9 cellular contexts compared by ENCODE assay signal in genomic region chr1:31396633-31397351, GRCh38. TPM values are rescaled to one million over a fixed set of nuclear protein-coding genes. Genes with fewer than 3 reads are reported as not detected.
DNase-seq lines count a peak whose midpoint lies in the region; ATAC-seq, FAIRE-seq and TF ChIP-seq lines count a peak whose summit lies in the region.
"Had no signal": no experiment of that assay in that cellular context is flagged by ENCODE, and none has a peak within 500 bp of the region (broad histone marks: within the 10 kb centered on the region; RNA-seq: fewer than 3 reads in every experiment).

No MANE protein-coding gene starts in this region.

- H3K9me1 ChIP-seq in K562 (ENCODE audit: control insufficient read depth, insufficient read depth, low read length): no peaks in the 10 kb centered on the region

- no peaks in the 10 kb centered on the region for H3K36me3 Mint-ChIP-seq in nephron (ENCODE audit: low read depth)
- H3K36me3 Mint-ChIP-seq in activated CD4-positive, alpha-beta T cell treated with anti-CD3 and anti-CD28 coated beads, Interleukin-2, amount 10 ng/mL, durations not matched to agents 7 days and 5 days (ENCODE audit: low read depth): no peaks in the 10 kb centered on the region
- H3K36me3 Mint-ChIP-seq: stimulated activated memory B cell treated with anti-CD40 and anti-IgM and Interleukin-4, amounts not matched to agents 10 μg/mL and 1 μg/mL and 100 μg/mL, for 72 hours had no signal

- no peaks in the 10 kb centered on the region for H4K20me1 ChIP-seq in MM.1S (ENCODE audit: insufficient read depth, low read length)
- H4K20me1 ChIP-seq in K562 (replicated peaks; ENCODE audit: control insufficient read depth, insufficient read depth, low read length): 0 out of 2 replicates have a peak, but pooled peaks cover 10% of the 10 kb centered on the region

- CTCF ChIA-PET in K562 (lab: Yijun Ruan, JAX; ENCODE audit: low intra/inter-chr PET ratio) (interaction anchor here (0.8 to 4.2 kb wide), 4 partner anchors 9 to 152 kb away, joined by 3 to 52 read pairs (median 4); no protein-coding TSS in a partner anchor), HEK293T (lab: Yijun Ruan, JAX) (interaction anchor here (0.6 to 4.0 kb wide), 4 partner anchors 9 to 459 kb away, joined by 3 to 44 read pairs (median 13); no protein-coding TSS in a partner anchor)
- CTCF ChIA-PET in activated CD4-positive, alpha-beta T cell treated with anti-CD3 and anti-CD28 coated beads, Interleukin-2, amount 10 ng/mL, durations not matched to agents 7 days and 5 days (lab: Charles Lee): interaction anchor here (0.6 to 4.5 kb wide), 2 partner anchors 153 to 308 kb away, joined by 3 to 24 read pairs; no protein-coding TSS in a partner anchor

- H3K9ac ChIP-seq in MM.1S (ENCODE audit: low read length) (no peak overlapping the region), K562 (ENCODE audit: insufficient read depth in 1 of 2, low read depth in 2 of 2, low read length in 2 of 2) (no peak overlapping the region)

- peaks cover 9% of the 10 kb centered on the region; the same call in 1 of the 2 replicates for H3F3A ChIP-seq in MM.1S (ENCODE audit: insufficient read depth, low read length)

- H2AFZ ChIP-seq in MM.1S (ENCODE audit: low read length): no peak overlapping the region
- H2AFZ ChIP-seq in K562 (ENCODE audit: low read depth, low read length): no peak overlapping the region

- in situ Hi-C loops in K562 (cut with MboI): no loop called here

- no peaks in the 10 kb centered on the region for H3K9me3 Mint-ChIP-seq in nephron
- H3K9me3 Mint-ChIP-seq in activated CD4-positive, alpha-beta T cell treated with anti-CD3 and anti-CD28 coated beads, Interleukin-2, amount 10 ng/mL, durations not matched to agents 7 days and 5 days: no peaks in the 10 kb centered on the region
- H3K9me3 Mint-ChIP-seq: stimulated activated memory B cell treated with anti-CD40 and anti-IgM and Interleukin-4, amounts not matched to agents 10 μg/mL and 1 μg/mL and 100 μg/mL, for 72 hours had no signal

- H3K79me2 ChIP-seq in MM.1S (ENCODE audit: low read length) (no peaks in the 10 kb centered on the region), K562 (ENCODE audit: control insufficient read depth, insufficient read depth, low read length) (no peaks in the 10 kb centered on the region)

- no peak overlapping the region for H3K4me3 Mint-ChIP-seq in nephron
- H3K4me3 Mint-ChIP-seq in activated CD4-positive, alpha-beta T cell treated with anti-CD3 and anti-CD28 coated beads, Interleukin-2, amount 10 ng/mL, durations not matched to agents 7 days and 5 days: no peak overlapping the region
- H3K4me3 Mint-ChIP-seq: stimulated activated memory B cell treated with anti-CD40 and anti-IgM and Interleukin-4, amounts not matched to agents 10 μg/mL and 1 μg/mL and 100 μg/mL, for 72 hours had no signal

- H3K9me3 ChIP-seq in MM.1S (replicated peaks; ENCODE audit: insufficient read depth, low read length) (no peaks in the 10 kb centered on the region), K562 (replicated peaks; ENCODE audit: control insufficient read depth, insufficient read depth, low read depth, low read length) (no peaks in the 10 kb centered on the region; the same call in 1 of the 2 replicates)

- no peak overlapping the region for H3K27ac ChIP-seq in MM.1S (ENCODE audit: low read length)
- H3K27ac ChIP-seq in K562 (ENCODE audit: extremely low read depth, low read depth, low read length): no peak overlapping the region

- intact Hi-C loops in K562 (cut with micrococcal nuclease): loop anchor here (1.0 to 10.0 kb wide), 3 partner anchors 26 to 212 kb away; no protein-coding TSS in a partner anchor

- TF ChIP-seq EP300 in K562 (IDR thresholded peaks at IDR 0.05; ENCODE audit: low read length): no peak

- no peaks in the 10 kb centered on the region for H3K27me3 ChIP-seq in MM.1S (replicated peaks; ENCODE audit: insufficient read depth, low read length)
- H3K27me3 ChIP-seq in K562 (ENCODE audit: control insufficient read depth in 2 of 2, insufficient read depth in 2 of 2, low read length in 2 of 2): peaks cover 5 to 8% of the 10 kb centered on the region in 2 experiments; a peak in 3 of 5 replicates

- no peaks in the 10 kb centered on the region for H3K36me3 ChIP-seq in MM.1S (replicated peaks; ENCODE audit: insufficient read depth, low read length)
- H3K36me3 ChIP-seq in K562 (ENCODE audit: control insufficient read depth, insufficient read depth, low read length): no peaks in the 10 kb centered on the region

- FAIRE-seq in K562 (lab: Jason Lieb, UNC): peak; percentile 74

- peak; percentile 45 for TF ChIP-seq CTCF in MM.1S (IDR thresholded peaks at IDR 0.05; ENCODE audit: low read length)
- TF ChIP-seq CTCF in K562 (IDR thresholded peaks at IDR 0.05 in 2 of 3, conservative IDR thresholded peaks at IDR 0.05 in 1 of 3; ENCODE audit: insufficient read depth in 2 of 3, low read depth in 1 of 3, low read length in 3 of 3): peak; percentile 66 to 75 (median 67)
- peak in 2 of 3 experiments; percentile 23 to 27 for TF ChIP-seq CTCF in nephron (IDR thresholded peaks at IDR 0.05; ENCODE audit: unreplicated experiment in 3 of 3)

- TF ChIP-seq RAD21 in K562 (CRISPR knock-in tag; conservative IDR thresholded peaks at IDR 0.05 in 1 of 2, IDR thresholded peaks at IDR 0.05 in 1 of 2): peak; percentile 62 to 85

- H3K27me3 Mint-ChIP-seq in nephron (ENCODE audit: low read depth): peaks cover 20% of the 10 kb centered on the region
- H3K27me3 Mint-ChIP-seq in activated CD4-positive, alpha-beta T cell treated with anti-CD3 and anti-CD28 coated beads, Interleukin-2, amount 10 ng/mL, durations not matched to agents 7 days and 5 days: no peaks in the 10 kb centered on the region
- H3K27me3 Mint-ChIP-seq: stimulated activated memory B cell treated with anti-CD40 and anti-IgM and Interleukin-4, amounts not matched to agents 10 μg/mL and 1 μg/mL and 100 μg/mL, for 72 hours had no signal

- WGBS in K562 (ENCODE audit: insufficient coverage, low coverage, missing lambda C conversion rate): 14% methylated on average over 3 of the region's 3 CpGs

- H3K4me3 ChIP-seq in MM.1S (ENCODE audit: low read length) (no peak overlapping the region), K562 (no peak overlapping the region)

- H3K4me1 ChIP-seq in MM.1S (ENCODE audit: low read length) (0 out of 2 replicates have a peak, but pooled peaks cover 3% of the 10 kb centered on the region), K562 (replicated peaks in 1 of 2; ENCODE audit: control insufficient read depth in 2 of 2, insufficient read depth in 2 of 2, low read length in 2 of 2) (peaks cover 8 to 12% of the 10 kb centered on the region in 2 experiments; a peak in 4 of 5 replicates)

- POLR2A ChIA-PET in K562 (lab: Yijun Ruan, JAX): interaction anchor here (0.6 to 1.4 kb wide), 4 partner anchors 9 to 54 kb away, joined by 3 to 5 read pairs (median 4); no protein-coding TSS in a partner anchor
- POLR2A ChIA-PET in HEK293T (lab: Yijun Ruan, JAX): interaction anchor here (1.2 kb wide), 1 partner anchor 25 kb away, joined by 3 read pairs; no protein-coding TSS in a partner anchor
- POLR2A ChIA-PET in activated CD4-positive, alpha-beta T cell treated with anti-CD3 and anti-CD28 coated beads, Interleukin-2, amount 10 ng/mL, durations not matched to agents 7 days and 5 days (lab: Charles Lee): no interaction called here

- no peak overlapping the region for H3K27ac Mint-ChIP-seq in nephron
- no peak overlapping the region for H3K27ac Mint-ChIP-seq in activated CD4-positive, alpha-beta T cell treated with anti-CD3 and anti-CD28 coated beads, Interleukin-2, amount 10 ng/mL, durations not matched to agents 7 days and 5 days
- H3K27ac Mint-ChIP-seq: stimulated activated memory B cell treated with anti-CD40 and anti-IgM and Interleukin-4, amounts not matched to agents 10 μg/mL and 1 μg/mL and 100 μg/mL, for 72 hours had no signal

- H3K4me2 ChIP-seq in MM.1S (ENCODE audit: low read depth, low read length): no peak overlapping the region
- H3K4me2 ChIP-seq in K562 (ENCODE audit: insufficient read depth, low read length): no peak overlapping the region

- no peaks in the 10 kb centered on the region for H3K9me2 ChIP-seq in MM.1S (replicated peaks; ENCODE audit: insufficient read depth, low read length)

- H3K4me1 Mint-ChIP-seq in nephron: no peaks in the 10 kb centered on the region
- H3K4me1 Mint-ChIP-seq in activated CD4-positive, alpha-beta T cell treated with anti-CD3 and anti-CD28 coated beads, Interleukin-2, amount 10 ng/mL, durations not matched to agents 7 days and 5 days: peaks cover 16% of the 10 kb centered on the region

- 0 out of 3 replicates have a peak, but pooled peaks have one; percentile 25 for ATAC-seq in K562
- ATAC-seq: stimulated activated memory B cell treated with anti-CD40 and anti-IgM and Interleukin-4, amounts not matched to agents 10 μg/mL and 1 μg/mL and 100 μg/mL, for 72 hours had no signal

- TF ChIP-seq POLR2A in K562 (conservative IDR thresholded peaks at IDR 0.05): no peak

- DNase-seq in GM04503 (ENCODE audit: low read depth): peak; percentile 98
- DNase-seq in MM.1S: no peak
- peak in 2 of 4 experiments; percentile 40 to 41 for DNase-seq in K562 (ENCODE audit: extremely low read depth in 1 of 4, low spot score in 3 of 4)
- DNase-seq in NCI-H2227 treated with DMSO at 0.1 percent for 48 hours (lab: John Stamatoyannopoulos, UW): no peak
- no peak for DNase-seq in HEK293T (ENCODE audit: extremely low spot score)
- no peak for DNase-seq in activated CD4-positive, alpha-beta T cell treated with anti-CD3 and anti-CD28 coated beads, Interleukin-2, amount 10 ng/mL, durations not matched to agents 7 days and 5 days
- no peak for DNase-seq in RPMI8226

- BruUV-seq in K562 (replicated peaks; lab: Mats Ljungman, UMichigan): no TSS peak

RNA-seq across cellular contexts. Expression of gene SERINC2, which starts 16.2 kb away (rescaled TPM):
- total RNA-seq in K562 (2011; cell fraction: chromatin; rRNA removed; ENCODE audit: low replicate concordance): 1.7 and 5.6 TPM in 2 replicates
- 5.8 and 6.4 TPM in 2 replicates for total RNA-seq in K562 (2011; cell fraction: nucleolus; rRNA removed)
- 5.9 and 7.2 TPM in 2 replicates for total RNA-seq in K562 (2011; cell fraction: nucleoplasm; rRNA removed)
- total RNA-seq in K562 (2014; rRNA removed): 0.45 TPM in 1 of 2 replicates, not detected in the other
- 0.10 and 0.15 TPM in 2 replicates for total RNA-seq in K562 (2014; rRNA removed; fragmentation: Illumina TruSeq; extraction: Trizol)
- total RNA-seq in K562 (2015; rRNA removed; fragmentation: Illumina TruSeq; extraction: Trizol): 0.22 and 0.23 TPM in 2 replicates
- 1.2 and 1.5 TPM in 2 replicates for total RNA-seq in K562 (2021)
- polyA plus RNA-seq in K562 (2011; rRNA removed): 0.88 and 1.0 TPM in 2 replicates
- 1.7 and 4.1 TPM in 2 replicates for polyA plus RNA-seq in K562 (2011; cell fraction: cytosol; rRNA removed)
- polyA plus RNA-seq in K562 (2011; cell fraction: nucleus; rRNA removed): 1.5 and 2.4 TPM in 2 replicates
- 0.76 and 3.3 TPM in 2 replicates for polyA plus RNA-seq in K562 (2012)
- 0.70 and 1.2 TPM in 2 replicates for polyA plus RNA-seq in K562 (2014; fragmentation: Illumina TruSeq; extraction: Trizol)
- polyA plus RNA-seq in K562 (2014; fragmentation: Nextera tagmentation; extraction: Ambion mirVana): under 1 TPM in 1 of 2 experiments, not detected in 1; 0.07 TPM
- polyA plus RNA-seq in K562 (2014; rRNA removed): 1.0 and 1.8 TPM in 2 replicates
- polyA minus RNA-seq in K562 (2011; rRNA and poly(A)+ RNA removed): 0.21 and 0.63 TPM in 2 replicates
- 0.73 and 0.95 TPM in 2 replicates for polyA minus RNA-seq in K562 (2011; cell fraction: cytosol; rRNA and poly(A)+ RNA removed)
- 0.54 and 0.89 TPM in 2 replicates for polyA minus RNA-seq in K562 (2011; cell fraction: nucleus; rRNA and poly(A)+ RNA removed)
- total RNA-seq in activated CD4-positive, alpha-beta T cell treated with anti-CD3 and anti-CD28 coated beads, Interleukin-2, amount 10 ng/mL, durations not matched to agents 7 days and 5 days: under 1 TPM in 1 of 2 experiments, not detected in 1; 0.20 TPM

RNA-seq across cellular contexts. Expression of gene FABP3, which starts 23.9 kb away (rescaled TPM):
- total RNA-seq in K562 (2011; cell fraction: chromatin; rRNA removed; ENCODE audit: low replicate concordance): not detected in 2 replicates
- not detected in 2 replicates for total RNA-seq in K562 (2011; cell fraction: nucleolus; rRNA removed)
- not detected in 2 replicates for total RNA-seq in K562 (2011; cell fraction: nucleoplasm; rRNA removed)
- total RNA-seq in K562 (2014; rRNA removed) (not detected in 2 replicates), K562 (2014; rRNA removed; fragmentation: Illumina TruSeq; extraction: Trizol) (not detected in 2 replicates), K562 (2015; rRNA removed; fragmentation: Illumina TruSeq; extraction: Trizol) (not detected in 2 replicates), K562 (2021) (not detected in 2 replicates)
- polyA plus RNA-seq in K562 (2011; rRNA removed) (not detected in 2 replicates), K562 (2014; fragmentation: Illumina TruSeq; extraction: Trizol) (not detected in 2 replicates), K562 (2014; fragmentation: Nextera tagmentation; extraction: Ambion mirVana) (under 1 TPM in 1 of 2 experiments, not detected in 1; 0.22 TPM), K562 (2014; rRNA removed) (not detected in 2 replicates)
- polyA plus RNA-seq in K562 (2011; cell fraction: cytosol; rRNA removed): not detected in 2 replicates
- polyA plus RNA-seq in K562 (2011; cell fraction: nucleus; rRNA removed): not detected in 2 replicates
- 0.28 and 0.38 TPM in 2 replicates for polyA plus RNA-seq in K562 (2012)
- not detected in 2 replicates for polyA minus RNA-seq in K562 (2011; rRNA and poly(A)+ RNA removed)
- not detected in 2 replicates for polyA minus RNA-seq in K562 (2011; cell fraction: cytosol; rRNA and poly(A)+ RNA removed)
- not detected in 2 replicates for polyA minus RNA-seq in K562 (2011; cell fraction: nucleus; rRNA and poly(A)+ RNA removed)
- total RNA-seq in activated CD4-positive, alpha-beta T cell treated with anti-CD3 and anti-CD28 coated beads, Interleukin-2, amount 10 ng/mL, durations not matched to agents 7 days and 5 days: not detected
